30 cellular contexts compared by ENCODE assay signal in genomic region chr14:84361476-84361875, GRCh38.
"Had no signal": no experiment of that assay in that cellular context is flagged by ENCODE, and none has a peak within 500 bp of the region (broad histone marks: within the 10 kb centered on the region; RNA-seq: fewer than 3 reads in every experiment).

No MANE protein-coding gene starts in this region.

- H3K4me1 Mint-ChIP-seq: activated B cell treated with CpG ODN at 0.5 μM for 24 hours; activated T-helper 17 cell treated with anti-CD3 and anti-CD28 coated beads, Interleukin-2, amount 50 U/mL, for 72 hours; T-helper 17 cell had no signal

- H3K27ac Mint-ChIP-seq: activated B cell treated with CpG ODN at 0.5 μM for 24 hours; activated CD8-positive, alpha-beta T cell treated with anti-CD3 and anti-CD28 coated beads for 36 hours; activated naive CD8-positive, alpha-beta T cell; activated T-helper 17 cell treated with anti-CD3 and anti-CD28 coated beads, Interleukin-2, amount 50 U/mL, for 72 hours; brain; effector memory CD8-positive, alpha-beta T cell; T-helper 17 cell; T-helper 2 cell treated with Interferon-gamma antibody and Interleukin-4, amounts not matched to agents 5 μg/mL and 100 μg/mL, for 36 hours had no signal

- H3K27me3 Mint-ChIP-seq: activated B cell treated with CpG ODN at 0.5 μM for 24 hours; activated CD8-positive, alpha-beta T cell treated with anti-CD3 and anti-CD28 coated beads for 36 hours; activated naive CD8-positive, alpha-beta T cell; activated T-helper 17 cell treated with anti-CD3 and anti-CD28 coated beads, Interleukin-2, amount 50 U/mL, for 72 hours; effector memory CD8-positive, alpha-beta T cell; T-helper 17 cell had no signal

- H3K36me3 Mint-ChIP-seq: activated naive CD8-positive, alpha-beta T cell; brain had no signal

- DNase-seq: activated B cell treated with CpG ODN at 0.5 μM for 24 hours; activated CD4-positive, alpha-beta T cell treated with anti-CD3 and anti-CD28 coated beads for 48 hours; activated CD4-positive, alpha-beta T cell treated with anti-CD3 and anti-CD28 coated beads, Interleukin-2, amount 50 U/mL, for 1 hour; activated CD4-positive, alpha-beta T cell treated with anti-CD3 and anti-CD28 coated beads, Interleukin-2, amount 50 U/mL, for 48 hours; activated CD8-positive, alpha-beta memory T cell treated with anti-CD3 and anti-CD28 coated beads for 24 hours; activated CD8-positive, alpha-beta T cell treated with anti-CD3 and anti-CD28 coated beads for 36 hours; activated effector memory CD4-positive, alpha-beta T cell treated with Interleukin-2 at 50 U/mL for 16 hours; activated gamma-delta T cell treated with Interleukin-2 at 50 U/mL for 16 hours; activated naive CD4-positive, alpha-beta T cell treated with anti-CD3 and anti-CD28 coated beads, Interleukin-2, amount 50 U/mL, for 16 hours; activated naive CD4-positive, alpha-beta T cell treated with Interleukin-2 at 50 U/mL for 16 hours; activated T-cell treated with anti-CD3 and anti-CD28 coated beads, Interleukin-2, amount 50 U/mL, for 4 hours; amniotic stem cell; anterior cingulate cortex; central memory CD4-positive, alpha-beta T cell; cerebellar nuclear complex; colonic mucosa; effector CD4-positive, alpha-beta T cell; effector memory CD8-positive, alpha-beta T cell; esophagus squamous epithelium; foreskin fibroblast; head of caudate nucleus; T-helper 1 cell; T-helper 17 cell; T1000; WERI-Rb-1 had no signal

- H3K4me3 Mint-ChIP-seq: activated B cell treated with CpG ODN at 0.5 μM for 24 hours; activated CD8-positive, alpha-beta T cell treated with anti-CD3 and anti-CD28 coated beads for 36 hours; activated naive CD8-positive, alpha-beta T cell; activated T-cell treated with anti-CD3 and anti-CD28 coated beads, Interleukin-2, amount 50 U/mL, for 4 hours; activated T-helper 17 cell treated with anti-CD3 and anti-CD28 coated beads, Interleukin-2, amount 50 U/mL, for 72 hours; brain; effector memory CD8-positive, alpha-beta T cell; T-helper 17 cell; T-helper 2 cell treated with Interferon-gamma antibody and Interleukin-4, amounts not matched to agents 5 μg/mL and 100 μg/mL, for 36 hours had no signal

- ATAC-seq: activated CD4-positive, CD25-positive, alpha-beta regulatory T cell treated with anti-CD3 and anti-CD28 coated beads, Interleukin-2, amount 50 U/mL, for 24 hours; activated CD8-positive, alpha-beta T cell treated with anti-CD3 and anti-CD28 coated beads for 36 hours; activated T-cell treated with anti-CD3 and anti-CD28 coated beads, Interleukin-2, amount 50 U/mL, for 4 hours; activated T-helper 17 cell treated with anti-CD3 and anti-CD28 coated beads, Interleukin-2, amount 50 U/mL, for 72 hours; effector memory CD8-positive, alpha-beta T cell; T-helper 17 cell had no signal
